30 cellular contexts compared by ENCODE assay signal in genomic region chr2:195162194-195162593, GRCh38.
"Had no signal": no experiment of that assay in that cellular context is flagged by ENCODE, and none has a peak within 500 bp of the region (broad histone marks: within the 10 kb centered on the region; RNA-seq: fewer than 3 reads in every experiment).

No MANE protein-coding gene starts in this region.

- DNase-seq: naive thymus-derived CD4-positive, alpha-beta T cell; natural killer cell; nucleus accumbens; pancreas; retina; right cardiac atrium; right lobe of liver; sigmoid colon; small intestine; spleen; stimulated activated CD4-positive, alpha-beta T cell treated with anti-CD3 and anti-CD28 coated beads, Interleukin-12 subunit alpha, Interleukin-12 subunit beta, amount 100 ng/mL, for 4 hours; stimulated activated CD4-positive, alpha-beta T cell treated with anti-CD3 and anti-CD28 coated beads, Interleukin-1b, Interleukin-23, amount 100 ng/mL, for 48 hours; stimulated activated CD4-positive, alpha-beta T cell treated with anti-CD3 and anti-CD28 coated beads, Interleukin-4, amount 100 ng/mL, for 1 hour; stimulated activated CD4-positive, alpha-beta T cell treated with anti-CD3 and anti-CD28 coated beads, Interleukin-4, amount 100 ng/mL, for 4 hours; stimulated activated CD8-positive, alpha-beta memory T cell treated with anti-CD3 and anti-CD28 coated beads, Interleukin-4, amount 100 ng/mL, for 48 hours; stimulated activated naive CD4-positive, alpha-beta T cell; stimulated activated naive CD8-positive, alpha-beta T cell treated with anti-CD3 and anti-CD28 coated beads, Interleukin-15, amount 100 ng/mL, for 72 hours; stimulated activated naive CD8-positive, alpha-beta T cell treated with anti-CD3 and anti-CD28 coated beads, Interleukin-15, Interleukin-2, amounts not matched to agents 100 U/mL and 50 U/mL, for 24 hours; substantia nigra; testis; tibial artery; transverse colon; upper lobe of left lung had no signal

- H3K36me3 Mint-ChIP-seq: naive thymus-derived CD4-positive, alpha-beta T cell; natural killer cell; stimulated activated memory B cell treated with anti-CD40 and anti-IgM and Interleukin-4, amounts not matched to agents 10 μg/mL and 1 μg/mL and 100 μg/mL, for 72 hours had no signal

- H3K27me3 ChIP-seq: neutrophil, right lobe of liver, sigmoid colon, spleen, suprapubic skin, testis, tibial artery, transverse colon, upper lobe of left lung, vagina had no signal

- H3K4me3 Mint-ChIP-seq: naive thymus-derived CD4-positive, alpha-beta T cell; natural killer cell; nephron; neural crest cell; stimulated activated memory B cell treated with anti-CD40 and anti-IgM and Interleukin-4, amounts not matched to agents 10 μg/mL and 1 μg/mL and 100 μg/mL, for 72 hours; stimulated activated naive CD8-positive, alpha-beta T cell treated with anti-CD3 and anti-CD28 coated beads, Interleukin-15, amount 100 ng/mL, for 72 hours had no signal

- H3K4me1 ChIP-seq: pancreas, prostate gland, right lobe of liver, sigmoid colon, spleen, suprapubic skin, testis, tibial artery, transverse colon, upper lobe of left lung, vagina had no signal

- H3K9me3 Mint-ChIP-seq: stimulated activated memory B cell treated with anti-CD40 and anti-IgM and Interleukin-4, amounts not matched to agents 10 μg/mL and 1 μg/mL and 100 μg/mL, for 72 hours; stimulated activated naive CD8-positive, alpha-beta T cell treated with anti-CD3 and anti-CD28 coated beads, Interleukin-15, amount 100 ng/mL, for 72 hours had no signal

- H3K27ac ChIP-seq: neutrophil, pancreas, prostate gland, right lobe of liver, sigmoid colon, spleen, suprapubic skin, testis, tibial artery, transverse colon, upper lobe of left lung, vagina had no signal

- H3K36me3 ChIP-seq: neutrophil, pancreas, prostate gland, right lobe of liver, sigmoid colon, spleen, suprapubic skin, tibial artery, transverse colon, upper lobe of left lung, vagina had no signal

- H3K4me3 ChIP-seq: pancreas, prostate gland, right lobe of liver, sigmoid colon, spleen, suprapubic skin, testis, tibial artery, transverse colon, upper lobe of left lung, vagina had no signal

- H3K4me1 Mint-ChIP-seq: natural killer cell; nephron; neural crest cell; stimulated activated memory B cell treated with anti-CD40 and anti-IgM and Interleukin-4, amounts not matched to agents 10 μg/mL and 1 μg/mL and 100 μg/mL, for 72 hours; stimulated activated naive CD8-positive, alpha-beta T cell treated with anti-CD3 and anti-CD28 coated beads, Interleukin-15, amount 100 ng/mL, for 72 hours had no signal

- H3K9me3 ChIP-seq: neutrophil, pancreas, prostate gland, right lobe of liver, sigmoid colon, suprapubic skin, testis, tibial artery, transverse colon, upper lobe of left lung, vagina had no signal

- H3K27me3 Mint-ChIP-seq: stimulated activated memory B cell treated with anti-CD40 and anti-IgM and Interleukin-4, amounts not matched to agents 10 μg/mL and 1 μg/mL and 100 μg/mL, for 72 hours; stimulated activated naive CD8-positive, alpha-beta T cell treated with anti-CD3 and anti-CD28 coated beads, Interleukin-15, amount 100 ng/mL, for 72 hours had no signal

- H3K27ac Mint-ChIP-seq: naive thymus-derived CD4-positive, alpha-beta T cell; natural killer cell; nephron; stimulated activated memory B cell treated with anti-CD40 and anti-IgM and Interleukin-4, amounts not matched to agents 10 μg/mL and 1 μg/mL and 100 μg/mL, for 72 hours; stimulated activated naive CD8-positive, alpha-beta T cell treated with anti-CD3 and anti-CD28 coated beads, Interleukin-15, amount 100 ng/mL, for 72 hours had no signal
